Comparison of ENCODE assay signal across 8 cellular contexts in genomic region chr15:84500165-84500889, GRCh38.
DNase-seq lines count a peak whose midpoint lies in the region; ATAC-seq, FAIRE-seq and TF ChIP-seq lines count a peak whose summit lies in the region.
"Not testable (repeated sequence)": the region's sequence is repeated elsewhere in the genome, so short reads cannot be mapped to it uniquely, and the experiment has no call there.

No MANE protein-coding gene starts in this region.

- H3K9me3 Mint-ChIP-seq in CD14-positive monocyte, result not testable (repeated sequence)

- not testable (repeated sequence) for H3K9me3 ChIP-seq in K562 (replicated peaks; ENCODE audit: control insufficient read depth, insufficient read depth, low read depth, low read length); mesodermal cell (ENCODE audit: control insufficient read depth, low read length); suprapubic skin

- H3K36me3 ChIP-seq in K562 (ENCODE audit: control insufficient read depth, insufficient read depth, low read length); mesodermal cell (ENCODE audit: control insufficient read depth, insufficient read depth, low read length); suprapubic skin: not testable (repeated sequence)

- in situ Hi-C loops in K562 (cut with MboI), result not testable (repeated sequence)

- H3K9ac ChIP-seq in K562 (ENCODE audit: insufficient read depth in 1 of 2, low read depth in 2 of 2, low read length in 2 of 2), result peak overlapping the region in 1 of 2 experiments; percentile 74; a peak in 1 of 4 replicates

- TSS peak; percentile 41 for BruUV-seq in K562 (replicated peaks; lab: Mats Ljungman, UMichigan)

- 0% methylated on average over 2 of the region's 60 CpGs for WGBS in K562 (ENCODE audit: insufficient coverage, low coverage, missing lambda C conversion rate)
- no CpG with 5 or more reads among the region's 60 CpGs for WGBS in mesodermal cell (ENCODE audit: insufficient coverage in 2 of 2), 2 experiments
- no CpG with 5 or more reads among the region's 60 CpGs for WGBS in suprapubic skin

- not testable (repeated sequence) for TF ChIP-seq RAD21 in K562 (CRISPR knock-in tag; conservative IDR thresholded peaks at IDR 0.05 in 1 of 2, IDR thresholded peaks at IDR 0.05 in 1 of 2)

- not testable (repeated sequence) for H2AFZ ChIP-seq in K562 (ENCODE audit: low read depth, low read length)

- FAIRE-seq in K562 (lab: Jason Lieb, UNC), result not testable (repeated sequence)

- not testable (repeated sequence) for ATAC-seq in K562

- TF ChIP-seq EP300 in K562 (IDR thresholded peaks at IDR 0.05; ENCODE audit: low read length); suprapubic skin (IDR thresholded peaks at IDR 0.05): not testable (repeated sequence)

- not testable (repeated sequence) for H3K79me2 ChIP-seq in K562 (ENCODE audit: control insufficient read depth, insufficient read depth, low read length)

- H3K27ac Mint-ChIP-seq in CD14-positive monocyte, result not testable (repeated sequence)

- H3K4me3 ChIP-seq in K562, result peak overlapping the region; percentile 42
- H3K4me3 ChIP-seq in mesodermal cell (ENCODE audit: extremely low read depth, insufficient read depth, low read length, poor library complexity, severe bottlenecking), result peak overlapping the region; percentile 21
- peak overlapping the region; percentile 43 for H3K4me3 ChIP-seq in suprapubic skin

- not testable (repeated sequence) for H4K20me1 ChIP-seq in K562 (replicated peaks; ENCODE audit: control insufficient read depth, insufficient read depth, low read length)

- H3K36me3 Mint-ChIP-seq in CD14-positive monocyte, result not testable (repeated sequence)

- H3K4me1 Mint-ChIP-seq in CD14-positive monocyte, result not testable (repeated sequence)

- not testable (repeated sequence) for TF ChIP-seq CTCF in CD14-positive monocyte (IDR thresholded peaks at IDR 0.05); K562 (IDR thresholded peaks at IDR 0.05 in 2 of 3, conservative IDR thresholded peaks at IDR 0.05 in 1 of 3; ENCODE audit: insufficient read depth in 2 of 3, low read depth in 1 of 3, low read length in 3 of 3); suprapubic skin (IDR thresholded peaks at IDR 0.05)

- not testable (repeated sequence) for H3K9me1 ChIP-seq in K562 (ENCODE audit: control insufficient read depth, insufficient read depth, low read length)

- not testable (repeated sequence) for H3K4me1 ChIP-seq in K562 (replicated peaks in 1 of 2; ENCODE audit: control insufficient read depth in 2 of 2, insufficient read depth in 2 of 2, low read length in 2 of 2); mesodermal cell (ENCODE audit: control insufficient read depth, insufficient read depth, low read length, poor library complexity, severe bottlenecking); suprapubic skin

- not testable (repeated sequence) for H3K27me3 Mint-ChIP-seq in CD14-positive monocyte (ENCODE audit: low read depth in 3 of 3)

- TF ChIP-seq POLR2A in K562 (conservative IDR thresholded peaks at IDR 0.05); suprapubic skin (IDR thresholded peaks at IDR 0.05): not testable (repeated sequence)

- intact Hi-C loops in CD14-positive monocyte (cut with micrococcal nuclease); K562 (cut with micrococcal nuclease); head of caudate nucleus (cut with DNase I): not testable (repeated sequence)

- CTCF ChIA-PET in K562 (lab: Yijun Ruan, JAX; ENCODE audit: low intra/inter-chr PET ratio), result not testable (repeated sequence)

- H3K4me2 ChIP-seq in K562 (ENCODE audit: insufficient read depth, low read length), result not testable (repeated sequence)

- H3K27ac ChIP-seq in K562 (ENCODE audit: extremely low read depth, low read depth, low read length), result 0 out of 3 replicates have a peak overlapping the region, but pooled peaks have one; percentile 58
- H3K27ac ChIP-seq in mesodermal cell (ENCODE audit: low read depth, low read length, severe bottlenecking); suprapubic skin: not testable (repeated sequence)

- POLR2A ChIA-PET in K562 (lab: Yijun Ruan, JAX), result not testable (repeated sequence)

- not testable (repeated sequence) for H3K27me3 ChIP-seq in K562 (ENCODE audit: control insufficient read depth in 2 of 2, insufficient read depth in 2 of 2, low read length in 2 of 2); suprapubic skin

- peak; percentile 3 for DNase-seq in CD14-positive monocyte (ENCODE audit: low spot score)
- DNase-seq in T-helper 2 cell, result peak in 3 of 5 experiments; percentile 1 to 22 (median 4)
- DNase-seq in activated CD8-positive, alpha-beta memory T cell treated with anti-CD3 and anti-CD28 coated beads, Interleukin-2, amount 50 U/mL, for 48 hours, result peak; percentile 67
- DNase-seq in K562 (ENCODE audit: extremely low read depth in 1 of 4, low spot score in 3 of 4), result not testable (repeated sequence)
- peak in 34 of 42 donors; percentile 0 to 51 (median 16) for DNase-seq in head of caudate nucleus
- DNase-seq in stimulated activated CD4-positive, alpha-beta T cell treated with anti-CD3 and anti-CD28 coated beads, Interleukin-1b, Interleukin-23, amount 100 ng/mL, for 24 hours (ENCODE audit: low read depth in 4 of 4, low spot score in 1 of 4), result peak in 3 of 4 experiments; percentile 7 to 25 (median 25)
- DNase-seq in suprapubic skin (ENCODE audit: low spot score in 2 of 2), result peak in 1 of 2 donors; percentile 63

- not testable (repeated sequence) for H3K4me3 Mint-ChIP-seq in CD14-positive monocyte

TF ChIP-seq in K562, 482 proteins besides CTCF, POLR2A, EP300 and RAD21:
- peak; percentile 60 for TF ChIP-seq EGR1 (conservative IDR thresholded peaks at IDR 0.05)
- TF ChIP-seq TFAP4 (CRISPR knock-in tag; IDR thresholded peaks at IDR 0.05; ENCODE audit: borderline replicate concordance), result peak; percentile 61
- peak; percentile 86 for TF ChIP-seq ZFX (CRISPR knock-in tag; IDR thresholded peaks at IDR 0.05)
- TF ChIP-seq PHF8 (IDR thresholded peaks at IDR 0.05; ENCODE audit: borderline replicate concordance, low read length), result peak; percentile 13; the same call in 1 of the 2 replicates
- TF ChIP-seq SP1 (CRISPR knock-in tag; IDR thresholded peaks at IDR 0.05), result peak; percentile 61
- TF ChIP-seq, protein P1, sequence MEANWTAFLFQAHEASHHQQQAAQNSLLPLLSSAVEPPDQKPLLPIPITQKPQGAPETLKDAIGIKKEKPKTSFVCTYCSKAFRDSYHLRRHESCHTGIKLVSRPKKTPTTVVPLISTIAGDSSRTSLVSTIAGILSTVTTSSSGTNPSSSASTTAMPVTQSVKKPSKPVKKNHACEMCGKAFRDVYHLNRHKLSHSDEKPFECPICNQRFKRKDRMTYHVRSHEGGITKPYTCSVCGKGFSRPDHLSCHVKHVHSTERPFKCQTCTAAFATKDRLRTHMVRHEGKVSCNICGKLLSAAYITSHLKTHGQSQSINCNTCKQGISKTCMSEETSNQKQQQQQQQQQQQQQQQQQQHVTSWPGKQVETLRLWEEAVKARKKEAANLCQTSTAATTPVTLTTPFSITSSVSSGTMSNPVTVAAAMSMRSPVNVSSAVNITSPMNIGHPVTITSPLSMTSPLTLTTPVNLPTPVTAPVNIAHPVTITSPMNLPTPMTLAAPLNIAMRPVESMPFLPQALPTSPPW (CRISPR knock-in tag; IDR thresholded peaks at IDR 0.05), result peak; percentile 24; the same call in 1 of the 2 replicates
- TF ChIP-seq, protein P2, sequence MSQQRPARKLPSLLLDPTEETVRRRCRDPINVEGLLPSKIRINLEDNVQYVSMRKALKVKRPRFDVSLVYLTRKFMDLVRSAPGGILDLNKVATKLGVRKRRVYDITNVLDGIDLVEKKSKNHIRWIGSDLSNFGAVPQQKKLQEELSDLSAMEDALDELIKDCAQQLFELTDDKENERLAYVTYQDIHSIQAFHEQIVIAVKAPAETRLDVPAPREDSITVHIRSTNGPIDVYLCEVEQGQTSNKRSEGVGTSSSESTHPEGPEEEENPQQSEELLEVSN (IDR thresholded peaks at IDR 0.05; ENCODE audit: borderline replicate concordance in 1 of 2, extremely low read depth in 1 of 2, insufficient read depth in 1 of 2, insufficient read length in 1 of 2, low read depth in 1 of 2, low read length in 1 of 2, poor library complexity in 1 of 2, severe bottlenecking in 1 of 2), result peak in 1 of 2 experiments; percentile 38
- TF ChIP-seq POLR2G (IDR thresholded peaks at IDR 0.05; ENCODE audit: low read depth, low read length), result peak; percentile 63
- 0 out of 2 replicates have a peak, but pooled peaks have one; percentile 43 for TF ChIP-seq NFIC (IDR thresholded peaks at IDR 0.05)
- peak; percentile 43; the same call in 1 of the 2 replicates for TF ChIP-seq CXXC5 (CRISPR knock-in tag; IDR thresholded peaks at IDR 0.05)
- peak; percentile 56 for TF ChIP-seq RBFOX2 (IDR thresholded peaks at IDR 0.05; ENCODE audit: low read depth, low read length)
- TF ChIP-seq MAZ (CRISPR knock-in tag; conservative IDR thresholded peaks at IDR 0.05 in 1 of 2, IDR thresholded peaks at IDR 0.05 in 1 of 2), result peak; percentile 38 to 75; a peak in 3 of 4 replicates
